7 cellular contexts compared by ENCODE assay signal in genomic region chr11:1458340-1459218, GRCh38. TPM values are rescaled to one million over a fixed set of nuclear protein-coding genes. Genes with fewer than 3 reads are reported as not detected.
A peak's percentile ranks its signal among the peaks of the same experiment; 100 is the strongest.
DNase-seq lines count a peak whose midpoint lies in the region; ATAC-seq and TF ChIP-seq lines count a peak whose summit lies in the region.

No MANE protein-coding gene starts in this region.

- H3K27me3 ChIP-seq in tibial artery, result no peaks in the 10 kb centered on the region

- ATAC-seq in left ventricle myocardium superior, result peak; percentile 60
- no peak for ATAC-seq in GM21717 (IDR thresholded peaks at IDR 0.05; ENCODE audit: unreplicated experiment)

- peak; percentile 30 to 38 for TF ChIP-seq CTCF in tibial artery (IDR thresholded peaks at IDR 0.05)

- H3K4me1 ChIP-seq in tibial artery, result peaks cover 0 to 73% (median 51%) of the 10 kb centered on the region in 4 donors

- peaks cover 4 to 17% (median 9%) of the 10 kb centered on the region in 3 donors for H3K36me3 ChIP-seq in tibial artery

- intact Hi-C loops in left ventricle myocardium superior (cut with micrococcal nuclease) (no loop called here), tibial artery (cut with DNase I; ENCODE audit: low total_unique reads) (loop anchor here (5.0 to 10.0 kb wide), 2 partner anchors 116 to 151 kb away; partner anchors contain the start of genes DUSP8 and TOLLIP)

- H3K27ac ChIP-seq in tibial artery, result peak overlapping the region; percentile 98 to 99

- H3K4me3 ChIP-seq in tibial artery, result peak overlapping the region; percentile 52 to 53

- H3K9me3 ChIP-seq in tibial artery, result no peaks in the 10 kb centered on the region

- DNase-seq in HT-29 (ENCODE audit: low spot score), result peak; percentile 83
- DNase-seq in SW480 (ENCODE audit: low spot score), result peak; percentile 58
- peak; percentile 70 for DNase-seq in left ventricle myocardium superior
- DNase-seq in tibial artery, result peak; percentile 74 to 96
- DNase-seq in DMS114 treated with DMSO at 0.1 percent for 48 hours (lab: John Stamatoyannopoulos, UW; ENCODE audit: unreplicated experiment), result no peak
- DNase-seq in HuH-7.5 (ENCODE audit: low spot score), result no peak

RNA-seq across cellular contexts. Expression of gene MOB2, which starts 28.0 kb away (rescaled TPM):
- 56.6 and 67.2 TPM in 2 replicates for total RNA-seq in HT-29 (2014; rRNA removed; shearing (Covaris generic))
- total RNA-seq in left ventricle myocardium superior, result 52.8 TPM

Comparison
In these comparisons a context has a peak if more than half of its experiments do, and no peak if none do; other contexts are left out.
1. DNase-seq: peak in HT-29 (single experiment), SW480 (single experiment), left ventricle myocardium superior (single experiment) and tibial artery (2 of 2); none in DMS114 treated with DMSO at 0.1 percent for 48 hours (single experiment) and HuH-7.5 (single experiment).